Comparison of ENCODE assay signal across 18 cellular contexts in the genomic region with DNA sequence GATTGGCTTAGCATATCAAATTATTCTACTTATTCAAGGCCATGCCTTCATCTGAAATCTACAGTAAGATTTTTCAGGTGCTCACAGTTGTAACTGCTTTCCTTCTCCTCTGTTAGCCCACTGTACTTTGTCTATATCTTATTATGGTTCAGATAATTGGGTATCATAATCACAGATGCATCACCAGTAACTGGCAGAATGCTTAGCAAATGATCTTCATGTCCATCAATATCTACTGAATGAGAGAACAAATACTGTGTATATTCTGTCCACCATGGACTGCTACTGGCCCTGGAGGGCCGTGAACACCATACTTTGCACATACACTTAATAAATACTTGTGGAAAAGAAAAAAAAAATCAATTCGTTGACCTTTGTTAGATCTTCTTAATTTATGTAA.
DNase-seq lines count a peak whose midpoint lies in the region; ATAC-seq, FAIRE-seq and TF ChIP-seq lines count a peak whose summit lies in the region.
"Had no signal": no experiment of that assay in that cellular context is flagged by ENCODE, and none has a peak within 500 bp of the region (broad histone marks: within the 10 kb centered on the region; RNA-seq: fewer than 3 reads in every experiment).

No MANE protein-coding gene starts in this region.

- no peak for TF ChIP-seq RAD21 in IMR-90 (IDR thresholded peaks at IDR 0.05; ENCODE audit: low read length)

- peaks cover 5% of the 10 kb centered on the region; the same call in 1 of the 2 replicates for H3K9me1 ChIP-seq in IMR-90 (ENCODE audit: insufficient read depth, low read length)

- no peak overlapping the region for H3K4me3 Mint-ChIP-seq in astrocyte (ENCODE audit: unreplicated experiment)
- H3K4me3 Mint-ChIP-seq: activated naive CD8-positive, alpha-beta T cell; CD14-positive monocyte had no signal

- CTCF ChIA-PET in IMR-90 (lab: Yijun Ruan, JAX) = interaction anchor here (1.0 kb wide), 1 partner anchor 50 kb away, joined by 3 read pairs; no protein-coding TSS in a partner anchor

- H3K36me3 Mint-ChIP-seq in astrocyte (ENCODE audit: low read depth, unreplicated experiment) = no peaks in the 10 kb centered on the region
- H3K36me3 Mint-ChIP-seq: activated naive CD8-positive, alpha-beta T cell had no signal

- POLR2A ChIA-PET in IMR-90 (lab: Charles Lee; ENCODE audit: unreplicated experiment) = no interaction called here

- H3K18ac ChIP-seq in IMR-90 (ENCODE audit: low read depth, low read length) = no peak overlapping the region

- peak overlapping the region; percentile 61; the same call in 1 of the 2 replicates for H2BK120ac ChIP-seq in IMR-90 (ENCODE audit: low read depth, low read length)

- H3K4me2 ChIP-seq in IMR-90 (ENCODE audit: low read depth, low read length) (no peak overlapping the region), astrocyte (ENCODE audit: low read length) (peak overlapping the region; percentile 84)

- intact Hi-C loops in IMR-90 (cut with micrococcal nuclease) = loop anchor here (2.0 to 10.0 kb wide), 4 partner anchors 41 to 158 kb away; partner anchors contain the start of gene MEF2C

- no peak overlapping the region for H3K4ac ChIP-seq in IMR-90 (ENCODE audit: low read depth, low read length)

- TF ChIP-seq POLR2A in IMR-90 (IDR thresholded peaks at IDR 0.05; ENCODE audit: low read depth, low read length) (no peak), suprapubic skin (IDR thresholded peaks at IDR 0.05) (no peak)

- H3K56ac ChIP-seq in IMR-90 (ENCODE audit: extremely low read depth, insufficient read depth, low read length) = no peak overlapping the region

- no peak overlapping the region for H4K5ac ChIP-seq in IMR-90 (ENCODE audit: low read depth, low read length)

- in situ Hi-C loops in IMR-90 (cut with MboI; ENCODE audit: low sequenced_read_pairs) = no loop called here

- H3K79me1 ChIP-seq in IMR-90 (ENCODE audit: low read depth in 1 of 2, low read length in 2 of 2) = 0 out of 4 replicates have a peak, but pooled peaks cover 0 to 3% of the 10 kb centered on the region in 2 experiments

- H2BK5ac ChIP-seq in IMR-90 (ENCODE audit: low read depth, low read length, poor library complexity, severe bottlenecking) = no peak overlapping the region

- peak overlapping the region; percentile 52; the same call in 1 of the 2 replicates for H2AK5ac ChIP-seq in IMR-90 (ENCODE audit: low read depth, low read length)

- ATAC-seq in IMR-90 (ENCODE audit: low read depth) = no peak
- ATAC-seq: activated CD4-positive, CD25-positive, alpha-beta regulatory T cell treated with anti-CD3 and anti-CD28 coated beads, Interleukin-2, amount 50 U/mL, for 24 hours had no signal

- H2BK15ac ChIP-seq in IMR-90 (ENCODE audit: low read depth, low read length) = no peak overlapping the region

- H3K4me1 Mint-ChIP-seq in astrocyte (ENCODE audit: low read depth, unreplicated experiment) = peaks cover 19% of the 10 kb centered on the region

- no peak overlapping the region for H4K91ac ChIP-seq in IMR-90 (ENCODE audit: insufficient read depth, low read depth, low read length)

- no peak for TF ChIP-seq CTCF in IMR-90 (conservative IDR thresholded peaks at IDR 0.05; ENCODE audit: low read depth, low read length)
- no peak for TF ChIP-seq CTCF in astrocyte (IDR thresholded peaks at IDR 0.05; ENCODE audit: insufficient read depth, low read depth, low read length)
- no peak for TF ChIP-seq CTCF in suprapubic skin (IDR thresholded peaks at IDR 0.05)
- no peak for TF ChIP-seq CTCF in GM10266 (IDR thresholded peaks at IDR 0.05; ENCODE audit: control insufficient read depth, insufficient read depth, low read depth, missing control alignments)

- H2AFZ ChIP-seq in IMR-90 (replicated peaks; ENCODE audit: low read length, poor library complexity) (no peak overlapping the region), astrocyte (ENCODE audit: low read depth, low read length) (no peak overlapping the region)

- no peak for TF ChIP-seq EP300 in suprapubic skin (IDR thresholded peaks at IDR 0.05)

- H3K36me3 ChIP-seq in IMR-90 (ENCODE audit: control insufficient read depth, insufficient read depth, low read length) (no peaks in the 10 kb centered on the region), astrocyte (ENCODE audit: insufficient read depth, low read length) (no peaks in the 10 kb centered on the region), mesodermal cell (ENCODE audit: control insufficient read depth, insufficient read depth, low read length) (peaks cover 3% of the 10 kb centered on the region), suprapubic skin (no peaks in the 10 kb centered on the region)
- H3K36me3 ChIP-seq: neutrophil, tibial nerve had no signal

- no CpG with 5 or more reads among the region's 2 CpGs for WGBS in IMR-90 (ENCODE audit: extremely low coverage in 2 of 2, insufficient read length in 1 of 2), 2 experiments
- no CpG with 5 or more reads among the region's 2 CpGs for WGBS in mesodermal cell (ENCODE audit: insufficient coverage in 2 of 2), 2 experiments
- 86% methylated on average over 2 of the region's 2 CpGs for WGBS in suprapubic skin

- 0 out of 2 replicates have a peak overlapping the region, but pooled peaks have one; percentile 2 for H3K23ac ChIP-seq in IMR-90 (ENCODE audit: low read depth, low read length)

- peaks cover 6% of the 10 kb centered on the region; the same call in 1 of the 2 replicates for H3K4me1 ChIP-seq in IMR-90 (ENCODE audit: control insufficient read depth, insufficient read depth, low read length)
- H3K4me1 ChIP-seq in astrocyte (ENCODE audit: insufficient read depth, low read length) = peaks cover 22% of the 10 kb centered on the region
- peaks cover 19% of the 10 kb centered on the region for H3K4me1 ChIP-seq in mesodermal cell (ENCODE audit: control insufficient read depth, insufficient read depth, low read length, poor library complexity, severe bottlenecking)
- H3K4me1 ChIP-seq in suprapubic skin = peaks cover 25% of the 10 kb centered on the region

- no peaks in the 10 kb centered on the region for H4K20me1 ChIP-seq in IMR-90 (ENCODE audit: insufficient read depth, low read length)
- H4K20me1 ChIP-seq in astrocyte (ENCODE audit: insufficient read depth, low read length) = no peaks in the 10 kb centered on the region

- no peak overlapping the region for H3K27ac ChIP-seq in IMR-90 (ENCODE audit: insufficient read depth, low read length)
- H3K27ac ChIP-seq in astrocyte (ENCODE audit: low read depth, low read length) = peak overlapping the region; percentile 97
- H3K27ac ChIP-seq in mesodermal cell (ENCODE audit: low read depth, low read length, severe bottlenecking) = peak overlapping the region; percentile 99
- peak overlapping the region; percentile 72 for H3K27ac ChIP-seq in suprapubic skin
- H3K27ac ChIP-seq: neutrophil had no signal

- H4K8ac ChIP-seq in IMR-90 (ENCODE audit: low read depth in 2 of 2, low read length in 2 of 2) = no peak overlapping the region

- H3K9me3 Mint-ChIP-seq in astrocyte (ENCODE audit: unreplicated experiment) = no peaks in the 10 kb centered on the region
- H3K9me3 Mint-ChIP-seq: CD14-positive monocyte had no signal

- no peaks in the 10 kb centered on the region for H3K9me3 ChIP-seq in IMR-90 (ENCODE audit: control insufficient read depth, insufficient read depth, low read length)
- no peaks in the 10 kb centered on the region for H3K9me3 ChIP-seq in astrocyte (ENCODE audit: insufficient read depth, low read depth, low read length)
- no peaks in the 10 kb centered on the region for H3K9me3 ChIP-seq in mesodermal cell (ENCODE audit: control insufficient read depth, low read length)
- no peaks in the 10 kb centered on the region for H3K9me3 ChIP-seq in suprapubic skin
- H3K9me3 ChIP-seq: neutrophil, tibial nerve had no signal

- DNase-seq in IMR-90 = no peak
- no peak for DNase-seq in astrocyte (ENCODE audit: low read depth)
- no peak for DNase-seq in suprapubic skin (ENCODE audit: low spot score in 2 of 2)
- DNase-seq in GM10266 (ENCODE audit: extremely low spot score) = no peak
- DNase-seq in stimulated activated CD4-positive, alpha-beta T cell treated with anti-CD3 and anti-CD28 coated beads, Interleukin-1b, Interleukin-23, amount 100 ng/mL, for 48 hours = no peak
- DNase-seq in activated CD4-positive, alpha-beta T cell treated with anti-CD3 and anti-CD28 coated beads for 48 hours = no peak
- no peak for DNase-seq in NCI-H69 (lab: John Stamatoyannopoulos, UW)
- DNase-seq: erythroblast, NCI-H524 treated with DMSO at 0.1 percent for 48 hours, T-helper 1 cell had no signal

- no peaks in the 10 kb centered on the region for H3K27me3 Mint-ChIP-seq in astrocyte (ENCODE audit: low read depth, unreplicated experiment)

- FAIRE-seq in astrocyte (lab: Jason Lieb, UNC) = no peak
- FAIRE-seq: RCC 7860 had no signal

- H3K79me2 ChIP-seq in astrocyte (ENCODE audit: insufficient read depth, low read length) = no peaks in the 10 kb centered on the region

- H3K9ac ChIP-seq in IMR-90 (ENCODE audit: low read depth, low read length) (no peak overlapping the region), astrocyte (ENCODE audit: low read length) (peak overlapping the region; percentile 84)

- H3K4me3 ChIP-seq in IMR-90 (ENCODE audit: insufficient read depth, low read depth, low read length) (no peak overlapping the region), astrocyte (ENCODE audit: insufficient read depth, low read depth, low read length) (no peak overlapping the region), mesodermal cell (ENCODE audit: extremely low read depth, insufficient read depth, low read length, poor library complexity, severe bottlenecking) (no peak overlapping the region), suprapubic skin (no peak overlapping the region)
- H3K4me3 ChIP-seq: lung had no signal

- H3K27ac Mint-ChIP-seq in astrocyte (ENCODE audit: unreplicated experiment) = peak overlapping the region; percentile 68
- H3K27ac Mint-ChIP-seq: activated naive CD8-positive, alpha-beta T cell had no signal

- no TSS peak for BruUV-seq in IMR-90 (replicated peaks; lab: Mats Ljungman, UMichigan)

- no peaks in the 10 kb centered on the region for H3K27me3 ChIP-seq in IMR-90 (ENCODE audit: control insufficient read depth, insufficient read depth, low read length)
- no peaks in the 10 kb centered on the region for H3K27me3 ChIP-seq in astrocyte (ENCODE audit: insufficient read depth, low read length)
- H3K27me3 ChIP-seq in suprapubic skin = no peaks in the 10 kb centered on the region
- H3K27me3 ChIP-seq: neutrophil, tibial nerve had no signal

- 0 out of 2 replicates have a peak overlapping the region, but pooled peaks have one; percentile 29 for H3K14ac ChIP-seq in IMR-90 (replicated peaks; ENCODE audit: low read depth, low read length)

- H2BK20ac ChIP-seq in IMR-90 (ENCODE audit: low read depth, low read length) = peak overlapping the region; percentile 62; the same call in 1 of the 2 replicates

- dilution Hi-C loops in IMR-90 (cut with HindIII; ENCODE audit: low sequenced_read_pairs, unreplicated experiment) = no loop called here

- H2AK9ac ChIP-seq in IMR-90 (replicated peaks; ENCODE audit: low read depth, low read length, poor library complexity) = no peak overlapping the region

TF ChIP-seq in IMR-90, 13 proteins besides CTCF, POLR2A, EP300 and RAD21 (continues in another document):
- no peak for TF ChIP-seq CEBPB (IDR thresholded peaks at IDR 0.05; ENCODE audit: low read depth, low read length)
- TF ChIP-seq FOS (IDR thresholded peaks at IDR 0.05; ENCODE audit: low read depth, low read length) = no peak
